ENCODE assay signal across 11 cellular contexts in the genomic region with DNA sequence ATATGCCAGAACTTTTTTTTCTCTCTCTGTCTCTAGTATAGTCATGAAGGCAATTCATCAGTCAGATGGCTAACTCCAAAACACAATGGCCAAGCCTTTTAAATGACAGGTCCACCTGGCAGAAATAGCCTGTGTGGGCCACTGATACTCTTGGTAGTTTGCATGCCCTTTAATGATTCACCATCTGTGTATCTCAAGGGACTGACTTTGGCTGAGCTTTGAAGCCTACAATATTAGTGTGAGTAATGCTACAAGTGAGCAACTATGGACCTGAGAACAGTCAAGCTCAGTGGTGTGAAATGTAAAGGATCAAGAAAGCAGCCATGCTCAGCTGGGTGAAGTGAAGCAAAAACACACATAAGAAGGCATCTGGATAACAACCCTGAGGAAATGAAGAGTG.
DNase-seq lines count a peak whose midpoint lies in the region; FAIRE-seq and TF ChIP-seq lines count a peak whose summit lies in the region.
"Had no signal": no experiment of that assay in that cellular context is flagged by ENCODE, and none has a peak within 500 bp of the region (broad histone marks: within the 10 kb centered on the region; RNA-seq: fewer than 3 reads in every experiment).

No MANE protein-coding gene starts in this region.

- TF ChIP-seq POLR2A in H54 (IDR thresholded peaks at IDR 0.05; ENCODE audit: low read depth, low read length): no peak

- H3K9ac ChIP-seq in smooth muscle cell (ENCODE audit: low read depth): no peak overlapping the region

- no peaks in the 10 kb centered on the region for H4K20me1 ChIP-seq in smooth muscle cell (ENCODE audit: low read depth)

- DNase-seq in H54 (ENCODE audit: insufficient read length, low spot score) (no peak), RPMI7951 (ENCODE audit: low read depth) (peak; percentile 71), fibroblast of the conjunctiva (ENCODE audit: low read depth) (peak; percentile 24), smooth muscle cell (lab: John Stamatoyannopoulos, UW; ENCODE audit: unreplicated experiment) (no peak), NCI-H774 (lab: John Stamatoyannopoulos, UW) (no peak), H7 (no peak)
- no peak for DNase-seq in effector memory CD4-positive, alpha-beta T cell
- DNase-seq: activated CD4-positive, alpha-beta T cell treated with anti-CD3 and anti-CD28 coated beads for 4 hours; heart left ventricle; Kasumi-1; NCI-H2227 treated with DMSO at 0.1 percent for 48 hours had no signal

- TF ChIP-seq CTCF in smooth muscle cell (IDR thresholded peaks at IDR 0.05; ENCODE audit: borderline replicate concordance, insufficient read depth, poor library complexity, severe bottlenecking): no peak

- H3K9me3 ChIP-seq in smooth muscle cell (replicated peaks; ENCODE audit: low read depth): no peaks in the 10 kb centered on the region
- no peaks in the 10 kb centered on the region for H3K9me3 ChIP-seq in effector memory CD4-positive, alpha-beta T cell (ENCODE audit: control insufficient read depth, low read length)
- H3K9me3 ChIP-seq: heart left ventricle had no signal

- no peak overlapping the region for H2AFZ ChIP-seq in smooth muscle cell (ENCODE audit: low read depth)

- H3K4me1 ChIP-seq in smooth muscle cell (ENCODE audit: low read depth): peaks cover 15% of the 10 kb centered on the region
- no peaks in the 10 kb centered on the region for H3K4me1 ChIP-seq in effector memory CD4-positive, alpha-beta T cell (ENCODE audit: control insufficient read depth, insufficient read depth, low read length, poor library complexity, severe bottlenecking)
- H3K4me1 ChIP-seq: heart left ventricle had no signal

- H3K27me3 ChIP-seq in smooth muscle cell (ENCODE audit: low read depth): no peaks in the 10 kb centered on the region
- no peaks in the 10 kb centered on the region for H3K27me3 ChIP-seq in H7 (ENCODE audit: control insufficient read depth, insufficient read depth, low read length)
- H3K27me3 ChIP-seq in effector memory CD4-positive, alpha-beta T cell (replicated peaks; ENCODE audit: control insufficient read depth, insufficient read depth, low read length, poor library complexity, severe bottlenecking): no peaks in the 10 kb centered on the region
- H3K27me3 ChIP-seq: heart left ventricle had no signal

- peak overlapping the region; percentile 58 for H3K27ac ChIP-seq in smooth muscle cell (ENCODE audit: low read depth)
- H3K27ac ChIP-seq in effector memory CD4-positive, alpha-beta T cell (ENCODE audit: insufficient read depth, low read length, poor library complexity, severe bottlenecking): no peak overlapping the region
- H3K27ac ChIP-seq: heart left ventricle had no signal

- H3K36me3 ChIP-seq in smooth muscle cell (ENCODE audit: low read depth) (no peaks in the 10 kb centered on the region), H7 (replicated peaks; ENCODE audit: control insufficient read depth, insufficient read depth, low read length) (no peaks in the 10 kb centered on the region)
- H3K36me3 ChIP-seq in effector memory CD4-positive, alpha-beta T cell (ENCODE audit: control insufficient read depth, insufficient read depth, low read length): no peaks in the 10 kb centered on the region
- H3K36me3 ChIP-seq: heart left ventricle had no signal

- H3K79me2 ChIP-seq in smooth muscle cell (ENCODE audit: low read depth): no peaks in the 10 kb centered on the region

- H3F3A ChIP-seq in smooth muscle cell (ENCODE audit: low read depth): peaks cover 9% of the 10 kb centered on the region

- H3K4me3 ChIP-seq in smooth muscle cell: no peak overlapping the region
- no peak overlapping the region for H3K4me3 ChIP-seq in H7 (ENCODE audit: insufficient read depth, low read depth, low read length)
- H3K4me3 ChIP-seq in effector memory CD4-positive, alpha-beta T cell (ENCODE audit: insufficient read depth, low read depth, low read length, poor library complexity, severe bottlenecking): no peak overlapping the region
- H3K4me3 ChIP-seq: heart left ventricle had no signal

- peak; percentile 98 for FAIRE-seq in H54 (lab: Jason Lieb, UNC)

- H3K4me2 ChIP-seq in smooth muscle cell: peak overlapping the region; percentile 39

Comparison
In these comparisons a context has a peak if more than half of its experiments do, and no peak if none do; other contexts are left out.
1. DNase-seq: peak in RPMI7951 (single experiment) and fibroblast of the conjunctiva (single experiment); none in H54 (single experiment), smooth muscle cell (single experiment), NCI-H774 (single experiment), H7 (single experiment) and effector memory CD4-positive, alpha-beta T cell (0 of 3).